16 cellular contexts compared by ENCODE assay signal in the genomic region with DNA sequence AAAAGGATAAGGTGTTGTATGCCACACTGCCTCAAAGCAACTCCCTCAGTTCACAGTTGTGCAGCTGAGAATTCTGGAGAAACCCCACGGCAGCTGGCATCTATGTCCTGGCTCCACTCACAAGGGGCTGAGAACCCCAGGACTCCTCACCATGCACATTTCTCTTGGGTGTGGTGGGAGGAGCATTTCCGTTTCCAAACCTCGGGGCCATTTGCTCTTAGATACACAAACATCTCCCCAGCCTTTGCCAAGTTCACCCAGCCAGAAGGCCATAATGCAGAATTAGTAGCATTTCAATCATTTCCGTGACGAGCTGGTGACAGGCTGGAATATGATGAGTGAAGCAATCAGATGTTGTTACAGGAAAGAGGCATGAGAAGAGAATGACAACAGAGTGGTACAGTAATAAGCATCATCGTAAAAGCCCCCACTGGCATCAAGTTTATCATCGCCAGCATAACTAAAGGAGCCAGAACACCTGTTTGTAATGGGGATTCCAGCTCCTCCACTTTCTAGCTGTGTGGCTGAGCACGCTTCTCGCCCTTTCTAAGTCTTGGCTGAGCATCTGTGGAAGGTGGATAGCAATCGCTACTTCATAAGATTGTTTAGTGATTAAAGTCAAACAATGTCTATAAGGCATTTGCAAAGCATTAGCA.
A peak's percentile ranks its signal among the peaks of the same experiment; 100 is the strongest.
DNase-seq lines count a peak whose midpoint lies in the region; ATAC-seq and TF ChIP-seq lines count a peak whose summit lies in the region.
"Had no signal": no experiment of that assay in that cellular context is flagged by ENCODE, and none has a peak within 500 bp of the region (broad histone marks: within the 10 kb centered on the region; RNA-seq: fewer than 3 reads in every experiment).

No MANE protein-coding gene starts in this region.

- peaks cover 0 to 5% (median 0%) of the 10 kb centered on the region in 11 experiments; a peak in 1 of 22 replicates for H3K36me3 ChIP-seq in BLaER1 treated with 17β-estradiol and CSF1 and Interleukin-3, amounts not matched to agents 10 nM and 100 nM
- H3K36me3 ChIP-seq in mucosa of descending colon (ENCODE audit: low read depth) (no peaks in the 10 kb centered on the region), esophagus muscularis mucosa (no peaks in the 10 kb centered on the region)
- H3K36me3 ChIP-seq: suprapubic skin had no signal

- H3K4me2 ChIP-seq in BLaER1 treated with 17β-estradiol and CSF1 and Interleukin-3, amounts not matched to agents 10 nM and 100 nM, result peak overlapping the region; percentile 4 to 59 (median 37); a peak in 19 of 22 replicates
- H3K4me2 ChIP-seq: KMS-11 had no signal

- no peak overlapping the region for H3K4me3 Mint-ChIP-seq in T-helper 17 cell
- H3K4me3 Mint-ChIP-seq: activated CD4-positive, alpha-beta T cell treated with anti-CD3 and anti-CD28 coated beads, Interleukin-2, amount 10 ng/mL, durations not matched to agents 7 days and 5 days; CD8-positive, alpha-beta T cell had no signal

- no peak overlapping the region for H3K27ac ChIP-seq in BLaER1 treated with 17β-estradiol and CSF1 and Interleukin-3, amounts not matched to agents 10 nM and 100 nM
- no peak overlapping the region for H3K27ac ChIP-seq in esophagus muscularis mucosa (replicated peaks in 1 of 4)
- H3K27ac ChIP-seq: KMS-11, RWPE1, suprapubic skin had no signal

- H4K20me1 ChIP-seq in BLaER1 treated with 17β-estradiol and CSF1 and Interleukin-3, amounts not matched to agents 10 nM and 100 nM, result no peaks in the 10 kb centered on the region

- H3K4me1 Mint-ChIP-seq in T-helper 17 cell, result peaks cover 17% of the 10 kb centered on the region

- peak overlapping the region; percentile 22 for H3K27ac Mint-ChIP-seq in T-helper 17 cell
- H3K27ac Mint-ChIP-seq: activated CD4-positive, alpha-beta T cell treated with anti-CD3 and anti-CD28 coated beads, Interleukin-2, amount 10 ng/mL, durations not matched to agents 7 days and 5 days; CD8-positive, alpha-beta T cell had no signal

- H3K36me3 Mint-ChIP-seq in T-helper 17 cell (ENCODE audit: low read depth), result no peaks in the 10 kb centered on the region
- H3K36me3 Mint-ChIP-seq: CD8-positive, alpha-beta T cell had no signal

- peaks cover 0 to 41% (median 28%) of the 10 kb centered on the region in 11 experiments; a peak in 19 of 22 replicates for H3K9me3 ChIP-seq in BLaER1 treated with 17β-estradiol and CSF1 and Interleukin-3, amounts not matched to agents 10 nM and 100 nM (replicated peaks in 1 of 11)
- H3K9me3 ChIP-seq in T-helper 17 cell (ENCODE audit: control insufficient read depth, low read length, poor library complexity, severe bottlenecking) (no peaks in the 10 kb centered on the region), mucosa of descending colon (no peaks in the 10 kb centered on the region), esophagus muscularis mucosa (no peaks in the 10 kb centered on the region)
- H3K9me3 ChIP-seq: suprapubic skin had no signal

- H3K9ac ChIP-seq in BLaER1 treated with 17β-estradiol and CSF1 and Interleukin-3, amounts not matched to agents 10 nM and 100 nM, result no peak overlapping the region
- H3K9ac ChIP-seq: KMS-11 had no signal

- ATAC-seq in T-helper 17 cell (no peak), mucosa of descending colon (peak; percentile 33)
- ATAC-seq: CD8-positive, alpha-beta T cell; left lobe of liver had no signal

- no peak for TF ChIP-seq CTCF in mucosa of descending colon (IDR thresholded peaks at IDR 0.05)
- TF ChIP-seq CTCF in esophagus muscularis mucosa (IDR thresholded peaks at IDR 0.05), result no peak

- 82% methylated on average over 10 of the region's 10 CpGs for WGBS in esophagus muscularis mucosa

- H3K4me3 ChIP-seq in BLaER1 treated with 17β-estradiol and CSF1 and Interleukin-3, amounts not matched to agents 10 nM and 100 nM, result no peak overlapping the region
- no peak overlapping the region for H3K4me3 ChIP-seq in mucosa of descending colon
- no peak overlapping the region for H3K4me3 ChIP-seq in esophagus muscularis mucosa
- H3K4me3 ChIP-seq: suprapubic skin had no signal

- DNase-seq in NCI-H1092 treated with DMSO at 0.1 percent for 48 hours (lab: John Stamatoyannopoulos, UW) (peak; percentile 21), T-helper 17 cell (no peak), mucosa of descending colon (no peak), NCI-H1436 treated with DMSO at 0.1 percent for 48 hours (lab: John Stamatoyannopoulos, UW) (no peak), esophagus muscularis mucosa (ENCODE audit: extremely low spot score) (no peak), glomerular visceral epithelial cell (ENCODE audit: extremely low spot score) (no peak)
- DNase-seq in activated naive CD4-positive, alpha-beta T cell treated with Interleukin-2 at 50 U/mL for 16 hours, result no peak
- DNase-seq: activated CD4-positive, alpha-beta T cell treated with anti-CD3 and anti-CD28 coated beads, Interleukin-2, amount 10 ng/mL, durations not matched to agents 7 days and 5 days; DND-41; occipital lobe had no signal

- intact Hi-C loops in mucosa of descending colon (cut with DNase I, micrococcal nuclease) (no loop called here), esophagus muscularis mucosa (cut with DNase I) (no loop called here)

- H3K4me1 ChIP-seq in BLaER1 treated with 17β-estradiol and CSF1 and Interleukin-3, amounts not matched to agents 10 nM and 100 nM, result peaks cover 33 to 71% (median 39%) of the 10 kb centered on the region in 10 experiments
- no peaks in the 10 kb centered on the region for H3K4me1 ChIP-seq in mucosa of descending colon (ENCODE audit: low read depth)
- H3K4me1 ChIP-seq in esophagus muscularis mucosa, result no peaks in the 10 kb centered on the region

- peaks cover 4% of the 10 kb centered on the region for H3K27me3 Mint-ChIP-seq in T-helper 17 cell

- no peaks in the 10 kb centered on the region for H3K27me3 ChIP-seq in BLaER1 treated with 17β-estradiol and CSF1 and Interleukin-3, amounts not matched to agents 10 nM and 100 nM
- no peaks in the 10 kb centered on the region for H3K27me3 ChIP-seq in esophagus muscularis mucosa
- H3K27me3 ChIP-seq: suprapubic skin had no signal

- TF ChIP-seq POLR2A in esophagus muscularis mucosa (IDR thresholded peaks at IDR 0.05; ENCODE audit: low read depth), result no peak

- TF ChIP-seq EP300 in esophagus muscularis mucosa (IDR thresholded peaks at IDR 0.05), result no peak
